23 cellular contexts compared by ENCODE assay signal in the genomic region with DNA sequence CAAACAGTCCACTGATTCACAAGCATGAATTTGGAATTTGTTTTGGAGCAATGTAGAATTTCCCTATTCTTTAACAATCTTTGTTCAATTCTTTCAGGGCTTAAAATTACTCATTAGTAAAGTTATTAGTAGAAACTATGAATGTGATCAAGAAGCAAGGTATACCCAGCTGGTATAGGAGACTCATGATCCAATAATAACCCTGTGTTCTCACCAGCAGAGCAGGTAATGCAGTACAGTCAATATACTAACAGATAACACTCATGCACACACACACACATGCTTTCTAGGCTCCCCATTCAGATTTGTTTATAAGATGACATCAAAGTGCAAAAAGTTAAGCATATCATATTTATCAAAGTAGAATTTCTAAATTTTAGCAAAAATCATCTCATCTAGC.
"Had no signal": no experiment of that assay in that cellular context is flagged by ENCODE, and none has a peak within 500 bp of the region (broad histone marks: within the 10 kb centered on the region; RNA-seq: fewer than 3 reads in every experiment).

No MANE protein-coding gene starts in this region.

- H2AFZ ChIP-seq: PC-9 had no signal

- H3K27ac ChIP-seq: adrenal gland, PC-9, SK-N-MC, WERI-Rb-1 had no signal

- ATAC-seq: activated CD4-positive, alpha-beta T cell treated with anti-CD3 and anti-CD28 coated beads for 36 hours; activated CD8-positive, alpha-beta T cell treated with anti-CD3 and anti-CD28 coated beads for 36 hours; activated T-cell treated with anti-CD3 and anti-CD28 coated beads, Interleukin-2, amount 50 U/mL, for 72 hours; Right ventricle myocardium inferior had no signal

- DNase-seq: activated CD4-positive, alpha-beta T cell treated with anti-CD3 and anti-CD28 coated beads for 36 hours; activated CD8-positive, alpha-beta memory T cell treated with anti-CD3 and anti-CD28 coated beads, Interleukin-2, amount 50 U/mL, for 4 hours; activated CD8-positive, alpha-beta T cell treated with anti-CD3 and anti-CD28 coated beads for 36 hours; activated gamma-delta T cell treated with Interleukin-2 at 50 U/mL for 16 hours; activated naive CD4-positive, alpha-beta T cell treated with anti-CD3 and anti-CD28 coated beads, Interleukin-2, amount 10 ng/mL, durations not matched to agents 7 days and 5 days; activated naive CD8-positive, alpha-beta T cell treated with anti-CD3 and anti-CD28 coated beads for 36 hours; activated T-cell treated with anti-CD3 and anti-CD28 coated beads, Interleukin-2, amount 50 U/mL, for 72 hours; adrenal gland; anterior cingulate cortex; KG1; NCI-H1092; NCI-H1417; NCI-H1694; NCI-H2029; NCI-H2107; NCI-H2171 treated with DMSO at 0.1 percent for 48 hours; NCI-H510A treated with DMSO at 0.1 percent for 48 hours; NCI-H69; PC-9; T-helper 1 cell; WERI-Rb-1 had no signal

- H3K36me3 ChIP-seq: adrenal gland, WERI-Rb-1 had no signal

- H3K4me3 ChIP-seq: adrenal gland, PC-9, SK-N-MC had no signal

- H3K4me1 ChIP-seq: adrenal gland had no signal

- H3K4me2 ChIP-seq: PC-9 had no signal

- H3K9me3 ChIP-seq: adrenal gland had no signal

- H3K27me3 ChIP-seq: adrenal gland had no signal
